6 cellular contexts compared by ENCODE assay signal in genomic region chr15:40333922-40334492, GRCh38. TPM values are rescaled to one million over a fixed set of nuclear protein-coding genes. Genes with fewer than 3 reads are reported as not detected.
A peak's percentile ranks its signal among the peaks of the same experiment; 100 is the strongest.
DNase-seq lines count a peak whose midpoint lies in the region; ATAC-seq and TF ChIP-seq lines count a peak whose summit lies in the region.

No MANE protein-coding gene starts in this region.

- peak overlapping the region; percentile 70 for H3K27ac ChIP-seq in DND-41 (ENCODE audit: low read length)
- peak overlapping the region; percentile 42 for H3K27ac ChIP-seq in suprapubic skin

- no peak for TF ChIP-seq CTCF in DND-41 (IDR thresholded peaks at IDR 0.05; ENCODE audit: borderline replicate concordance, extremely low read depth, low read length, poor library complexity, severe bottlenecking)
- TF ChIP-seq CTCF in suprapubic skin (IDR thresholded peaks at IDR 0.05), result no peak

- peak overlapping the region; percentile 44 for H3K4me2 ChIP-seq in DND-41 (ENCODE audit: insufficient read depth, low read length)

- TF ChIP-seq EP300 in suprapubic skin (IDR thresholded peaks at IDR 0.05), result no peak

- H3K27me3 ChIP-seq in DND-41 (ENCODE audit: insufficient read depth, low read length, poor library complexity) (no peaks in the 10 kb centered on the region), suprapubic skin (no peaks in the 10 kb centered on the region)

- H3K36me3 ChIP-seq in DND-41 (ENCODE audit: insufficient read depth, low read length) (no peaks in the 10 kb centered on the region), suprapubic skin (no peaks in the 10 kb centered on the region)

- H3K4me1 ChIP-seq in DND-41 (ENCODE audit: insufficient read depth, low read length), result peaks cover 31% of the 10 kb centered on the region
- H3K4me1 ChIP-seq in suprapubic skin, result peaks cover 54% of the 10 kb centered on the region

- no peak for TF ChIP-seq POLR2A in suprapubic skin (IDR thresholded peaks at IDR 0.05)

- WGBS in suprapubic skin, result 52% methylated on average over 8 of the region's 12 CpGs

- H4K20me1 ChIP-seq in DND-41 (ENCODE audit: insufficient read depth, low read length), result no peaks in the 10 kb centered on the region

- no peak overlapping the region for H3K4me3 ChIP-seq in DND-41 (ENCODE audit: low read depth in 1 of 2, low read length in 2 of 2)
- H3K4me3 ChIP-seq in suprapubic skin, result peak overlapping the region; percentile 5

- H3K79me2 ChIP-seq in DND-41 (ENCODE audit: insufficient read depth, low read length), result no peaks in the 10 kb centered on the region

- H3K9me3 ChIP-seq in DND-41 (ENCODE audit: insufficient read depth, low read length, severe bottlenecking) (no peaks in the 10 kb centered on the region), suprapubic skin (no peaks in the 10 kb centered on the region)

- peak overlapping the region; percentile 31 for H2AFZ ChIP-seq in DND-41 (ENCODE audit: low read depth, low read length)

- DNase-seq in DND-41 (peak; percentile 49), SKM-1 treated with dmso at 0.1 percent for 144 hours (lab: John Stamatoyannopoulos, UW; ENCODE audit: unreplicated experiment) (peak; percentile 97), left cardiac atrium (peak; percentile 81), suprapubic skin (ENCODE audit: low spot score in 2 of 2) (no peak), NCI-H128 (lab: John Stamatoyannopoulos, UW; ENCODE audit: unreplicated experiment) (no peak), A172 (ENCODE audit: low spot score) (no peak)

- peak; percentile 35 for ATAC-seq in DND-41 (ENCODE audit: insufficient read depth, low read depth)
- peak; percentile 35 to 39 for ATAC-seq in left cardiac atrium

- peak overlapping the region; percentile 24 for H3K9ac ChIP-seq in DND-41 (ENCODE audit: low read depth, low read length)

- intact Hi-C loops in left cardiac atrium (cut with DNase I), result no loop called here

RNA-seq across cellular contexts. Expression of gene CCDC9B, which starts 6.7 kb away (rescaled TPM):
- 10 to 100 TPM; 72.1 to 83.8 TPM for total RNA-seq in left cardiac atrium
- total RNA-seq in suprapubic skin, result 10 to 100 TPM in 2 of 4 donors, 1 to 10 TPM in 2; 6.1 to 47.9 (median 10.9) TPM
- total RNA-seq in A172 (2014; rRNA removed; shearing (Covaris generic)), result 4.4 and 12.1 TPM in 2 replicates

RNA-seq across cellular contexts. Expression of gene INAFM2, which starts 10.5 kb away (rescaled TPM):
- total RNA-seq in left cardiac atrium (10 to 100 TPM; 53.4 to 76.6 TPM), suprapubic skin (1 to 10 TPM; 3.3 to 9.1 (median 6.1) TPM)
- 12.7 and 14.7 TPM in 2 replicates for total RNA-seq in A172 (2014; rRNA removed; shearing (Covaris generic))

RNA-seq across cellular contexts. Expression of gene PHGR1, which starts 16.8 kb away (rescaled TPM):
- total RNA-seq in left cardiac atrium (not detected), suprapubic skin (not detected)
- not detected in 2 replicates for total RNA-seq in A172 (2014; rRNA removed; shearing (Covaris generic))

RNA-seq across cellular contexts. Expression of gene DISP2, which starts 24.0 kb away (rescaled TPM):
- total RNA-seq in left cardiac atrium (1 to 10 TPM in 1 of 2 donors, under 1 TPM in 1; 0.31 to 6.5 TPM), suprapubic skin (under 1 TPM in 3 of 4 donors, not detected in 1; 0.04 to 0.21 (median 0.05) TPM)
- 0.19 and 0.36 TPM in 2 replicates for total RNA-seq in A172 (2014; rRNA removed; shearing (Covaris generic))

RNA-seq across cellular contexts. Expression of gene PLCB2, which starts 26.3 kb away (rescaled TPM):
- total RNA-seq in left cardiac atrium, result 10 to 100 TPM in 1 of 2 donors, 1 to 10 TPM in 1; 8.4 to 13.5 TPM
- 1 to 10 TPM in 3 of 4 donors, under 1 TPM in 1; 0.34 to 3.0 (median 2.0) TPM for total RNA-seq in suprapubic skin
- total RNA-seq in A172 (2014; rRNA removed; shearing (Covaris generic)), result not detected in 2 replicates

Comparison
In these comparisons a context has a peak if more than half of its experiments do, and no peak if none do; other contexts are left out.
1. DNase-seq: peak in DND-41 (single experiment), SKM-1 treated with dmso at 0.1 percent for 144 hours (single experiment) and left cardiac atrium (single experiment); none in suprapubic skin (0 of 2), NCI-H128 (single experiment) and A172 (single experiment).